In genomic region chr3:142849148-142849547, GRCh38 we compare ENCODE assay signal across 20 cellular contexts. TPM values are rescaled to one million over a fixed set of nuclear protein-coding genes. Genes with fewer than 3 reads are reported as not detected.
"Had no signal": no experiment of that assay in that cellular context is flagged by ENCODE, and none has a peak within 500 bp of the region (broad histone marks: within the 10 kb centered on the region; RNA-seq: fewer than 3 reads in every experiment).

No MANE protein-coding gene starts in this region.

- H3K27ac ChIP-seq: cardiac muscle cell had no signal

- DNase-seq: activated CD4-positive, alpha-beta T cell treated with anti-CD3 and anti-CD28 coated beads for 48 hours; activated CD4-positive, alpha-beta T cell treated with anti-CD3 and anti-CD28 coated beads, Interleukin-2, amount 50 U/mL, for 4 hours; activated CD8-positive, alpha-beta memory T cell treated with anti-CD3 and anti-CD28 coated beads, Interleukin-2, amount 10 ng/mL, durations not matched to agents 7 days and 5 days; activated effector memory CD4-positive, alpha-beta T cell treated with Interleukin-2 at 50 U/mL for 16 hours; activated naive CD4-positive, alpha-beta T cell; activated T-cell treated with anti-CD3 and anti-CD28 coated beads, Interleukin-2, amount 50 U/mL, for 24 hours; aorta; Karpas-422; MM.1S; NCI-H1105; NCI-H1436; NCI-H1694 treated with DMSO at 0.1 percent for 48 hours; NCI-H2081; NCI-H524; SHP77 treated with DMSO at 0.1 percent for 48 hours; T-helper 1 cell had no signal

- ATAC-seq: activated CD4-positive, CD25-positive, alpha-beta regulatory T cell treated with anti-CD3 and anti-CD28 coated beads, Interleukin-2, amount 50 U/mL, for 24 hours; activated CD8-positive, alpha-beta memory T cell treated with anti-CD3 and anti-CD28 coated beads, Interleukin-2, amount 10 ng/mL, durations not matched to agents 7 days and 5 days had no signal

- H3K36me3 ChIP-seq: cardiac muscle cell had no signal

- H3K4me3 ChIP-seq: cardiac muscle cell had no signal

- H3K27me3 ChIP-seq: cardiac muscle cell had no signal

RNA-seq across cellular contexts. Expression of gene PCOLCE2, which starts 39.7 kb away (rescaled TPM):
- total RNA-seq: activated CD8-positive, alpha-beta memory T cell treated with anti-CD3 and anti-CD28 coated beads, Interleukin-2, amount 10 ng/mL, durations not matched to agents 7 days and 5 days; activated T-helper 1 cell treated with anti-CD3 and anti-CD28 coated beads, Interleukin-12 subunit alpha, Interleukin-12 subunit beta, Interleukin-2, Interleukin-4 antibody, amounts not matched to agents 30 ng/mL and 10 ng/mL and 1 ng/mL, durations not matched to agents 14 hours and 24 hours and 36 hours; T-helper 2 cell treated with Interferon-gamma antibody and Interleukin-4, amounts not matched to agents 100 ng/mL and 5 ng/mL, for 36 hours had no signal
